ENCODE assay signal across 9 cellular contexts in genomic region chr12:76103958-76104357, GRCh38.
"Had no signal": no experiment of that assay in that cellular context is flagged by ENCODE, and none has a peak within 500 bp of the region (broad histone marks: within the 10 kb centered on the region; RNA-seq: fewer than 3 reads in every experiment).

No MANE protein-coding gene starts in this region.

- H3K36me3 Mint-ChIP-seq: IgD-negative memory B cell had no signal

- H3K4me1 Mint-ChIP-seq: IgD-negative memory B cell had no signal

- H3K36me3 ChIP-seq: HAP-1 had no signal

- H3K9ac ChIP-seq: GM23248 had no signal

- H3K9me3 ChIP-seq: HAP-1 had no signal

- H3K4me3 Mint-ChIP-seq: HFFc6, IgD-negative memory B cell had no signal

- FAIRE-seq: HepG2 had no signal

- H3K27ac ChIP-seq: GM23248, HL-60 had no signal

- ATAC-seq: HCT116, HepG2 had no signal

- H3K4me3 ChIP-seq: GM23248, HAP-1 had no signal

- H3K27ac Mint-ChIP-seq: IgD-negative memory B cell had no signal

- H3K9me3 Mint-ChIP-seq: HFFc6 had no signal

- DNase-seq: H7, KG1 had no signal

- H3K4me1 ChIP-seq: HAP-1 had no signal

- H2AFZ ChIP-seq: GM23248 had no signal
